ENCODE assay signal across 1 cellular context in genomic region chr12:55074771-55075170, GRCh38.
TF ChIP-seq lines count a peak whose summit lies in the region.

No MANE protein-coding gene starts in this region.

TF ChIP-seq in SK-N-SH, 30 proteins besides CTCF, POLR2A, EP300 and RAD21 (continued from another document):
- TF ChIP-seq REST (IDR thresholded peaks at IDR 0.05; ENCODE audit: low read depth, low read length) (no peak), IRF3 (IDR thresholded peaks at IDR 0.05; ENCODE audit: low read depth, low read length) (no peak), GATA2 (CRISPR knock-in tag; IDR thresholded peaks at IDR 0.05) (no peak), POLR2AphosphoS5 (IDR thresholded peaks at IDR 0.05; ENCODE audit: low read depth, low read length) (no peak), NRF1 (IDR thresholded peaks at IDR 0.05; ENCODE audit: low read depth, low read length) (no peak), MEF2A (IDR thresholded peaks at IDR 0.05; ENCODE audit: borderline replicate concordance, low read depth) (no peak), USF1 (IDR thresholded peaks at IDR 0.05; ENCODE audit: borderline replicate concordance, low read depth) (no peak), PBX3 (IDR thresholded peaks at IDR 0.05) (no peak), ZBTB33 (IDR thresholded peaks at IDR 0.05; ENCODE audit: borderline replicate concordance, low read depth) (no peak), SMC3 (IDR thresholded peaks at IDR 0.05; ENCODE audit: low read depth, low read length) (no peak), YY1 (IDR thresholded peaks at IDR 0.05; ENCODE audit: low read depth) (no peak)
